Comparison of ENCODE assay signal across 16 cellular contexts in genomic region chr22:40231618-40232313, GRCh38. TPM values are rescaled to one million over a fixed set of nuclear protein-coding genes. Genes with fewer than 3 reads are reported as not detected.
DNase-seq lines count a peak whose midpoint lies in the region; ATAC-seq and TF ChIP-seq lines count a peak whose summit lies in the region.
"Had no signal": no experiment of that assay in that cellular context is flagged by ENCODE, and none has a peak within 500 bp of the region (broad histone marks: within the 10 kb centered on the region; RNA-seq: fewer than 3 reads in every experiment).

No MANE protein-coding gene starts in this region.

- peak overlapping the region; percentile 77 for H3K27ac Mint-ChIP-seq in nephron progenitor cell
- H3K27ac Mint-ChIP-seq in activated T-helper 1 cell treated with anti-CD3 and anti-CD28 coated beads, Interleukin-12 subunit alpha, Interleukin-12 subunit beta, Interleukin-2, Interleukin-4 antibody, amounts not matched to agents 30 ng/mL and 10 ng/mL and 1 ng/mL, durations not matched to agents 14 hours and 24 hours and 36 hours = no peak overlapping the region
- H3K27ac Mint-ChIP-seq in Caco-2 (ENCODE audit: unreplicated experiment) = no peak overlapping the region

- H3K27ac ChIP-seq in cardiac muscle cell (peak overlapping the region; percentile 6), thyroid gland (peak overlapping the region in 2 of 3 donors; percentile 1 to 5)
- H3K27ac ChIP-seq: A549 had no signal

- 91 to 94% methylated on average over 6 of the region's 6 CpGs for WGBS in thyroid gland, 2 donors

- no peaks in the 10 kb centered on the region for H3K9me3 ChIP-seq in cardiac muscle cell (ENCODE audit: low read depth)
- H3K9me3 ChIP-seq in thyroid gland = no peaks in the 10 kb centered on the region
- H3K9me3 ChIP-seq in Caco-2 = no peaks in the 10 kb centered on the region
- H3K9me3 ChIP-seq: A549 had no signal

- ATAC-seq in GM18873 (IDR thresholded peaks at IDR 0.05; ENCODE audit: low FRiP score, unreplicated experiment) = no peak
- ATAC-seq: A549 had no signal

- intact Hi-C loops in cardiac septum (cut with DNase I) = no loop called here
- intact Hi-C loops in thyroid gland (cut with DNase I) = no loop called here
- intact Hi-C loops in activated T-helper 1 cell treated with anti-CD3 and anti-CD28 coated beads, Interleukin-12 subunit alpha, Interleukin-12 subunit beta, Interleukin-2, Interleukin-4 antibody, amounts not matched to agents 30 ng/mL and 10 ng/mL and 1 ng/mL, durations not matched to agents 14 hours and 24 hours and 36 hours (cut with micrococcal nuclease) = no loop called here
- intact Hi-C loops in Caco-2 (cut with micrococcal nuclease; ENCODE audit: unreplicated experiment) = no loop called here

- DNase-seq in cardiac muscle cell (ENCODE audit: low read depth in 1 of 2, low spot score in 1 of 2) (no peak), cardiac septum (ENCODE audit: low spot score) (no peak), NCI-H82 (lab: John Stamatoyannopoulos, UW) (peak; percentile 64), nephron progenitor cell (no peak), thyroid gland (no peak), Caco-2 (no peak)
- DNase-seq in activated T-helper 1 cell treated with anti-CD3 and anti-CD28 coated beads, Interleukin-12 subunit alpha, Interleukin-12 subunit beta, Interleukin-2, Interleukin-4 antibody, amounts not matched to agents 30 ng/mL and 10 ng/mL and 1 ng/mL, durations not matched to agents 14 hours and 24 hours and 36 hours (ENCODE audit: low spot score) = no peak
- DNase-seq: DMS79 treated with DMSO at 0.1 percent for 48 hours, GOT3, MV-4-11, NCI-H1417 treated with DMSO at 0.1 percent for 48 hours, NCI-H2029, NCI-H524 had no signal

- H3K4me1 ChIP-seq in cardiac muscle cell (ENCODE audit: low read depth) = peaks cover 2% of the 10 kb centered on the region
- peaks cover 0 to 20% of the 10 kb centered on the region in 2 donors for H3K4me1 ChIP-seq in thyroid gland
- no peaks in the 10 kb centered on the region for H3K4me1 ChIP-seq in Caco-2

- H3K36me3 Mint-ChIP-seq in nephron progenitor cell (ENCODE audit: low read depth) (peaks cover 78% of the 10 kb centered on the region), Caco-2 (ENCODE audit: insufficient read depth, unreplicated experiment) (peaks cover 6% of the 10 kb centered on the region)
- H3K36me3 Mint-ChIP-seq in activated T-helper 1 cell treated with anti-CD3 and anti-CD28 coated beads, Interleukin-12 subunit alpha, Interleukin-12 subunit beta, Interleukin-2, Interleukin-4 antibody, amounts not matched to agents 30 ng/mL and 10 ng/mL and 1 ng/mL, durations not matched to agents 14 hours and 24 hours and 36 hours (ENCODE audit: low read depth) = peaks cover 21% of the 10 kb centered on the region

- H3K4me1 Mint-ChIP-seq in nephron progenitor cell = peaks cover 23% of the 10 kb centered on the region
- H3K4me1 Mint-ChIP-seq in activated T-helper 1 cell treated with anti-CD3 and anti-CD28 coated beads, Interleukin-12 subunit alpha, Interleukin-12 subunit beta, Interleukin-2, Interleukin-4 antibody, amounts not matched to agents 30 ng/mL and 10 ng/mL and 1 ng/mL, durations not matched to agents 14 hours and 24 hours and 36 hours (ENCODE audit: low read depth) = peaks cover 9% of the 10 kb centered on the region
- H3K4me1 Mint-ChIP-seq in Caco-2 (ENCODE audit: low read depth, unreplicated experiment) = no peaks in the 10 kb centered on the region

- CTCF ChIA-PET in Caco-2 (lab: Charles Lee) = interaction anchor here (0.6 kb wide), 1 partner anchor 13 kb away, joined by 3 read pairs; no protein-coding TSS in a partner anchor

- POLR2A ChIA-PET in Caco-2 (lab: Charles Lee) = no interaction called here

- H3K4me3 Mint-ChIP-seq in nephron progenitor cell = no peak overlapping the region
- H3K4me3 Mint-ChIP-seq in activated T-helper 1 cell treated with anti-CD3 and anti-CD28 coated beads, Interleukin-12 subunit alpha, Interleukin-12 subunit beta, Interleukin-2, Interleukin-4 antibody, amounts not matched to agents 30 ng/mL and 10 ng/mL and 1 ng/mL, durations not matched to agents 14 hours and 24 hours and 36 hours = no peak overlapping the region
- no peak overlapping the region for H3K4me3 Mint-ChIP-seq in Caco-2 (ENCODE audit: unreplicated experiment)
- H3K4me3 Mint-ChIP-seq: CD14-positive monocyte had no signal

- no TSS peak for BruUV-seq in Caco-2 (replicated peaks; lab: Mats Ljungman, UMichigan)

- H3K36me3 ChIP-seq in cardiac muscle cell = no peaks in the 10 kb centered on the region
- H3K36me3 ChIP-seq in thyroid gland = no peaks in the 10 kb centered on the region
- no peaks in the 10 kb centered on the region for H3K36me3 ChIP-seq in Caco-2 (ENCODE audit: control insufficient read depth, insufficient read depth, low read length)

- no peaks in the 10 kb centered on the region for H3K27me3 Mint-ChIP-seq in nephron progenitor cell (ENCODE audit: low read depth, poor library complexity)
- no peaks in the 10 kb centered on the region for H3K27me3 Mint-ChIP-seq in activated T-helper 1 cell treated with anti-CD3 and anti-CD28 coated beads, Interleukin-12 subunit alpha, Interleukin-12 subunit beta, Interleukin-2, Interleukin-4 antibody, amounts not matched to agents 30 ng/mL and 10 ng/mL and 1 ng/mL, durations not matched to agents 14 hours and 24 hours and 36 hours (ENCODE audit: insufficient read depth)
- H3K27me3 Mint-ChIP-seq in Caco-2 (ENCODE audit: insufficient read depth, unreplicated experiment) = no peaks in the 10 kb centered on the region

- no peak for TF ChIP-seq POLR2A in thyroid gland (IDR thresholded peaks at IDR 0.05)

- no peak overlapping the region for H3K4me3 ChIP-seq in cardiac muscle cell
- H3K4me3 ChIP-seq in thyroid gland (replicated peaks in 1 of 3) = no peak overlapping the region
- no peak overlapping the region for H3K4me3 ChIP-seq in Caco-2 (ENCODE audit: low read depth, low read length)
- H3K4me3 ChIP-seq: A549 had no signal

- TF ChIP-seq CTCF in cardiac muscle cell (IDR thresholded peaks at IDR 0.05; ENCODE audit: low read depth, low read length) (no peak), nephron progenitor cell (IDR thresholded peaks at IDR 0.05) (no peak), thyroid gland (IDR thresholded peaks at IDR 0.05) (no peak), Caco-2 (IDR thresholded peaks at IDR 0.05; ENCODE audit: insufficient read depth in 1 of 2, low read depth in 1 of 2, low read length in 1 of 2, severe bottlenecking in 1 of 2, unreplicated experiment in 1 of 2) (no peak)

- no peaks in the 10 kb centered on the region for H3K27me3 ChIP-seq in cardiac muscle cell
- no peaks in the 10 kb centered on the region for H3K27me3 ChIP-seq in thyroid gland
- no peaks in the 10 kb centered on the region for H3K27me3 ChIP-seq in Caco-2 (replicated peaks; ENCODE audit: control insufficient read depth, insufficient read depth, low read length)

- H3K9me3 Mint-ChIP-seq in nephron progenitor cell (no peaks in the 10 kb centered on the region), Caco-2 (ENCODE audit: unreplicated experiment) (no peaks in the 10 kb centered on the region)
- H3K9me3 Mint-ChIP-seq in activated T-helper 1 cell treated with anti-CD3 and anti-CD28 coated beads, Interleukin-12 subunit alpha, Interleukin-12 subunit beta, Interleukin-2, Interleukin-4 antibody, amounts not matched to agents 30 ng/mL and 10 ng/mL and 1 ng/mL, durations not matched to agents 14 hours and 24 hours and 36 hours = no peaks in the 10 kb centered on the region
- H3K9me3 Mint-ChIP-seq: CD14-positive monocyte had no signal

RNA-seq across cellular contexts. Expression of gene TNRC6B, which starts 54.0 kb away (rescaled TPM):
- total RNA-seq in cardiac muscle cell (39.6 and 61.1 TPM in 2 replicates), cardiac septum (40.2 TPM), thyroid gland (100 to 1,000 TPM in 2 of 4 donors, 10 to 100 TPM in 2; 46.1 to 202 (median 114) TPM), Caco-2 (2022) (22.1 and 23.5 TPM in 2 replicates)
- polyA plus RNA-seq in cardiac muscle cell = 50.2 and 73.2 TPM in 2 replicates
- 26.2 and 30.9 TPM in 2 replicates for total RNA-seq in activated T-helper 1 cell treated with anti-CD3 and anti-CD28 coated beads, Interleukin-12 subunit alpha, Interleukin-12 subunit beta, Interleukin-2, Interleukin-4 antibody, amounts not matched to agents 30 ng/mL and 10 ng/mL and 1 ng/mL, durations not matched to agents 14 hours and 24 hours and 36 hours
